Comparison of ENCODE assay signal across 24 cellular contexts in genomic region chr6:106924699-106925523, GRCh38. TPM values are rescaled to one million over a fixed set of nuclear protein-coding genes. Genes with fewer than 3 reads are reported as not detected.
A peak's percentile ranks its signal among the peaks of the same experiment; 100 is the strongest.
DNase-seq lines count a peak whose midpoint lies in the region; ATAC-seq and TF ChIP-seq lines count a peak whose summit lies in the region.
"Had no signal": no experiment of that assay in that cellular context is flagged by ENCODE, and none has a peak within 500 bp of the region (broad histone marks: within the 10 kb centered on the region; RNA-seq: fewer than 3 reads in every experiment).

No MANE protein-coding gene starts in this region.

- H3K27me3 Mint-ChIP-seq in stimulated activated naive CD8-positive, alpha-beta T cell treated with anti-CD3 and anti-CD28 coated beads, Interleukin-15, amount 100 ng/mL, for 72 hours, result peaks cover 52% of the 10 kb centered on the region

- H3K9ac ChIP-seq in endocrine pancreas (ENCODE audit: control insufficient read depth, insufficient read depth, low read length), result no peak overlapping the region
- H3K9ac ChIP-seq in mucosa of rectum (ENCODE audit: low read depth in 1 of 2, low read length in 2 of 2), result peak overlapping the region in 1 of 2 donors; percentile 40
- H3K9ac ChIP-seq: BLaER1 had no signal

- H3K27ac ChIP-seq in 22Rv1 (peak overlapping the region; percentile 70), mucosa of rectum (ENCODE audit: low read depth in 2 of 2, low read length in 2 of 2) (peak overlapping the region; percentile 45 to 53)
- H3K27ac ChIP-seq: adrenal gland, BLaER1, heart right ventricle, left lung, skin epidermis had no signal

- H3K4me3 Mint-ChIP-seq in stimulated activated naive CD8-positive, alpha-beta T cell treated with anti-CD3 and anti-CD28 coated beads, Interleukin-15, amount 100 ng/mL, for 72 hours, result no peak overlapping the region
- H3K4me3 Mint-ChIP-seq: activated CD8-positive, alpha-beta T cell treated with anti-CD3 and anti-CD28 coated beads, Interleukin-2, amount 10 ng/mL, durations not matched to agents 7 days and 5 days; stimulated activated memory B cell treated with anti-CD40 and anti-IgM and Interleukin-4, amounts not matched to agents 10 μg/mL and 1 μg/mL and 100 μg/mL, for 72 hours; T-helper 17 cell had no signal

- H3K4me3 ChIP-seq in endocrine pancreas (ENCODE audit: control insufficient read depth, insufficient read depth, low read length) (peak overlapping the region; percentile 40), mucosa of rectum (ENCODE audit: low read length in 2 of 2) (peak overlapping the region; percentile 56), foreskin fibroblast (ENCODE audit: low read depth in 1 of 2, low read length in 2 of 2) (no peak overlapping the region)
- H3K4me3 ChIP-seq: adrenal gland, BLaER1, heart right ventricle, left lung, skin epidermis had no signal

- no peak overlapping the region for H3K27ac Mint-ChIP-seq in stimulated activated naive CD8-positive, alpha-beta T cell treated with anti-CD3 and anti-CD28 coated beads, Interleukin-15, amount 100 ng/mL, for 72 hours
- H3K27ac Mint-ChIP-seq: activated CD8-positive, alpha-beta T cell treated with anti-CD3 and anti-CD28 coated beads, Interleukin-2, amount 10 ng/mL, durations not matched to agents 7 days and 5 days; stimulated activated memory B cell treated with anti-CD40 and anti-IgM and Interleukin-4, amounts not matched to agents 10 μg/mL and 1 μg/mL and 100 μg/mL, for 72 hours; T-helper 17 cell had no signal

- no peak for ATAC-seq in GM19467 (IDR thresholded peaks at IDR 0.05; ENCODE audit: unreplicated experiment)
- ATAC-seq in stimulated activated naive CD8-positive, alpha-beta T cell treated with anti-CD3 and anti-CD28 coated beads, Interleukin-15, amount 100 ng/mL, for 72 hours, result no peak
- ATAC-seq: activated CD8-positive, alpha-beta T cell treated with anti-CD3 and anti-CD28 coated beads, Interleukin-2, amount 10 ng/mL, durations not matched to agents 7 days and 5 days; heart right ventricle; left lung; stimulated activated memory B cell treated with anti-CD40 and anti-IgM and Interleukin-4, amounts not matched to agents 10 μg/mL and 1 μg/mL and 100 μg/mL, for 72 hours; T-helper 17 cell had no signal

- no peaks in the 10 kb centered on the region for H3K9me3 ChIP-seq in endocrine pancreas (ENCODE audit: control insufficient read depth, low read length)
- H3K9me3 ChIP-seq in mucosa of rectum (ENCODE audit: control insufficient read depth in 2 of 2, low read length in 2 of 2), result no peaks in the 10 kb centered on the region
- H3K9me3 ChIP-seq: adrenal gland, BLaER1, heart right ventricle, left lung had no signal

- H3K27me3 ChIP-seq in endocrine pancreas (ENCODE audit: control insufficient read depth, insufficient read depth, low read length) (no peaks in the 10 kb centered on the region), mucosa of rectum (ENCODE audit: control insufficient read depth in 2 of 2, insufficient read depth in 2 of 2, low read length in 2 of 2) (no peaks in the 10 kb centered on the region)
- H3K27me3 ChIP-seq: adrenal gland, BLaER1 had no signal

- H3K36me3 ChIP-seq in endocrine pancreas (ENCODE audit: control insufficient read depth, insufficient read depth, low read length) (no peaks in the 10 kb centered on the region), mucosa of rectum (ENCODE audit: control insufficient read depth in 2 of 2, insufficient read depth in 2 of 2, low read length in 2 of 2) (no peaks in the 10 kb centered on the region)
- H3K36me3 ChIP-seq: adrenal gland, BLaER1, heart right ventricle, left lung had no signal

- H3K4me1 ChIP-seq in endocrine pancreas (ENCODE audit: control insufficient read depth, insufficient read depth, low read length), result no peaks in the 10 kb centered on the region
- H3K4me1 ChIP-seq in mucosa of rectum (ENCODE audit: control insufficient read depth in 2 of 2, insufficient read depth in 2 of 2, low read length in 2 of 2), result peaks cover 0 to 4% of the 10 kb centered on the region in 2 donors
- H3K4me1 ChIP-seq: adrenal gland, BLaER1, heart right ventricle, left lung had no signal

- H3K9me3 Mint-ChIP-seq in stimulated activated naive CD8-positive, alpha-beta T cell treated with anti-CD3 and anti-CD28 coated beads, Interleukin-15, amount 100 ng/mL, for 72 hours, result peaks cover 0 to 4% of the 10 kb centered on the region in 2 donors
- H3K9me3 Mint-ChIP-seq: stimulated activated memory B cell treated with anti-CD40 and anti-IgM and Interleukin-4, amounts not matched to agents 10 μg/mL and 1 μg/mL and 100 μg/mL, for 72 hours had no signal

- H3K4me1 Mint-ChIP-seq in stimulated activated naive CD8-positive, alpha-beta T cell treated with anti-CD3 and anti-CD28 coated beads, Interleukin-15, amount 100 ng/mL, for 72 hours, result no peaks in the 10 kb centered on the region
- H3K4me1 Mint-ChIP-seq: T-helper 17 cell had no signal

- DNase-seq in HT-29 (ENCODE audit: low spot score) (peak; percentile 72), AG08396 (ENCODE audit: low spot score) (no peak), foreskin fibroblast (no peak)
- no peak for DNase-seq in stimulated activated naive CD8-positive, alpha-beta T cell treated with anti-CD3 and anti-CD28 coated beads, Interleukin-15, amount 100 ng/mL, for 72 hours
- DNase-seq: activated CD4-positive, CD25-positive, alpha-beta regulatory T cell; activated CD8-positive, alpha-beta T cell treated with anti-CD3 and anti-CD28 coated beads, Interleukin-2, amount 10 ng/mL, durations not matched to agents 7 days and 5 days; adrenal gland; cortex of kidney; EL; H7; heart right ventricle; KBM-7; left lung; NCI-H1436 treated with DMSO at 0.1 percent for 48 hours; NCI-H510A; stimulated activated CD4-positive, alpha-beta T cell treated with anti-CD3 and anti-CD28 coated beads, Interleukin-2, amount 100 ng/mL, for 24 hours; T-helper 17 cell had no signal

- TF ChIP-seq CTCF in 22Rv1 (IDR thresholded peaks at IDR 0.05), result no peak
- TF ChIP-seq CTCF in foreskin fibroblast (IDR thresholded peaks at IDR 0.05; ENCODE audit: low read depth, low read length), result no peak

RNA-seq across cellular contexts. Expression of gene CD24, which starts 49.6 kb away (rescaled TPM):
- 389 and 427 TPM in 2 replicates for total RNA-seq in HT-29 (2014; rRNA removed; shearing (Covaris generic))
- total RNA-seq: activated CD8-positive, alpha-beta T cell treated with anti-CD3 and anti-CD28 coated beads, Interleukin-2, amount 10 ng/mL, durations not matched to agents 7 days and 5 days had no signal

Comparison
In these comparisons a context has a peak if more than half of its experiments do, and no peak if none do; other contexts are left out.
1. H3K4me3 ChIP-seq: peak in endocrine pancreas (single experiment) and mucosa of rectum (2 of 2); none in foreskin fibroblast (0 of 2).